Comparison of ENCODE assay signal across 2 cellular contexts in the genomic region with DNA sequence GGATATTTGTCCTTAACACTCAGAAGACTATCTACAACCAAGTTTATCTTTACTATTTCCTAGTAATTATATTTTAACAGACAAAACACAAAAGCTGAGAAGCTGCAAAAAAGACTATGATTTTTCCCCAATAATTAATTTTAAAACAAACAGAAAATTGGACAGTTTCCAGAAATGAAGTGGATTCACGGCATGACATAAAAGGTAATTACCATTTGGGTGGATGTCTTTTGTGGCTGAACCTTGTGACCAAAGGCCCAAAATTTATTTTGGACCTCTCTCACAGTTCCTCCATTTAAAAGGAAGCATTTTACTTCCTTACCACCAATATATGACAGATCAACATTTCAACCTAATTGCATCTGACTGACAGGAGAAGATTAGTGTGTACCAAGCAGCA.
TF ChIP-seq lines count a peak whose summit lies in the region.

No MANE protein-coding gene starts in this region.

TF ChIP-seq in HEK293, 187 proteins besides CTCF, POLR2A, EP300 and RAD21 (continued from another document):
- TF ChIP-seq ZNF19 (tag by site-specific recombination; IDR thresholded peaks at IDR 0.05; ENCODE audit: low read depth) (no peak), ZNF548 (tag by site-specific recombination; IDR thresholded peaks at IDR 0.05) (no peak), ZNF16 (tag by site-specific recombination; IDR thresholded peaks at IDR 0.05; ENCODE audit: low read depth) (no peak), ZNF350 (tag by site-specific recombination; IDR thresholded peaks at IDR 0.05) (peak; percentile 65), ZNF341 (tag by site-specific recombination; IDR thresholded peaks at IDR 0.05; ENCODE audit: low read depth) (no peak)
- TF ChIP-seq, protein P1, sequence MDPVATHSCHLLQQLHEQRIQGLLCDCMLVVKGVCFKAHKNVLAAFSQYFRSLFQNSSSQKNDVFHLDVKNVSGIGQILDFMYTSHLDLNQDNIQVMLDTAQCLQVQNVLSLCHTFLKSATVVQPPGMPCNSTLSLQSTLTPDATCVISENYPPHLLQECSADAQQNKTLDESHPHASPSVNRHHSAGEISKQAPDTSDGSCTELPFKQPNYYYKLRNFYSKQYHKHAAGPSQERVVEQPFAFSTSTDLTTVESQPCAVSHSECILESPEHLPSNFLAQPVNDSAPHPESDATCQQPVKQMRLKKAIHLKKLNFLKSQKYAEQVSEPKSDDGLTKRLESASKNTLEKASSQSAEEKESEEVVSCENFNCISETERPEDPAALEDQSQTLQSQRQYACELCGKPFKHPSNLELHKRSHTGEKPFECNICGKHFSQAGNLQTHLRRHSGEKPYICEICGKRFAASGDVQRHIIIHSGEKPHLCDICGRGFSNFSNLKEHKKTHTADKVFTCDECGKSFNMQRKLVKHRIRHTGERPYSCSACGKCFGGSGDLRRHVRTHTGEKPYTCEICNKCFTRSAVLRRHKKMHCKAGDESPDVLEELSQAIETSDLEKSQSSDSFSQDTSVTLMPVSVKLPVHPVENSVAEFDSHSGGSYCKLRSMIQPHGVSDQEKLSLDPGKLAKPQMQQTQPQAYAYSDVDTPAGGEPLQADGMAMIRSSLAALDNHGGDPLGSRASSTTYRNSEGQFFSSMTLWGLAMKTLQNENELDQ (tag by site-specific recombination; IDR thresholded peaks at IDR 0.05; ENCODE audit: low read depth) = no peak

TF ChIP-seq in GM12878, 131 proteins besides CTCF, POLR2A, EP300 and RAD21 (continued from another document):
- TF ChIP-seq, protein P2, sequence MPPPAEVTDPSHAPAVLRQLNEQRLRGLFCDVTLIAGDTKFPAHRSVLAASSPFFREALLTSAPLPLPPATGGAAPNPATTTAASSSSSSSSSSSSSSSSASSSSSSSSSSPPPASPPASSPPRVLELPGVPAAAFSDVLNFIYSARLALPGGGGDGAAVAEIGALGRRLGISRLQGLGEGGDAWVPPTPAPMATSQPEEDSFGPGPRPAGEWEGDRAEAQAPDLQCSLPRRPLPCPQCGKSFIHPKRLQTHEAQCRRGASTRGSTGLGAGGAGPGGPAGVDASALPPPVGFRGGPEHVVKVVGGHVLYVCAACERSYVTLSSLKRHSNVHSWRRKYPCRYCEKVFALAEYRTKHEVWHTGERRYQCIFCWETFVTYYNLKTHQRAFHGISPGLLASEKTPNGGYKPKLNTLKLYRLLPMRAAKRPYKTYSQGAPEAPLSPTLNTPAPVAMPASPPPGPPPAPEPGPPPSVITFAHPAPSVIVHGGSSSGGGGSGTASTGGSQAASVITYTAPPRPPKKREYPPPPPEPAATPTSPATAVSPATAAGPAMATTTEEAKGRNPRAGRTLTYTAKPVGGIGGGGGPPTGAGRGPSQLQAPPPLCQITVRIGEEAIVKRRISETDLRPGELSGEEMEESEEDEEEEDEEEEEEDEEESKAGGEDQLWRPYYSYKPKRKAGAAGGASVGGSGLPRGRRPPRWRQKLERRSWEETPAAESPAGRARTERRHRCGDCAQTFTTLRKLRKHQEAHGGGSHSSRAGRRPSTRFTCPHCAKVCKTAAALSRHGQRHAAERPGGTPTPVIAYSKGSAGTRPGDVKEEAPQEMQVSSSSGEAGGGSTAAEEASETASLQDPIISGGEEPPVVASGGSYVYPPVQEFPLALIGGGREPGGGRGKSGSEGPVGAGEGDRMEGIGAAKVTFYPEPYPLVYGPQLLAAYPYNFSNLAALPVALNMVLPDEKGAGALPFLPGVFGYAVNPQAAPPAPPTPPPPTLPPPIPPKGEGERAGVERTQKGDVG (CRISPR knock-in tag; IDR thresholded peaks at IDR 0.05) = no peak
- TF ChIP-seq MYB (IDR thresholded peaks at IDR 0.05; ENCODE audit: borderline replicate concordance, low read depth, low read length) (no peak), NRF1 (conservative IDR thresholded peaks at IDR 0.05; ENCODE audit: low read depth, low read length) (no peak), ETV6 (conservative IDR thresholded peaks at IDR 0.05 in 1 of 2, IDR thresholded peaks at IDR 0.05 in 1 of 2; ENCODE audit: borderline replicate concordance in 1 of 2, low read depth in 1 of 2) (no peak), IRF4 (IDR thresholded peaks at IDR 0.05; ENCODE audit: low read depth, low read length) (no peak)
TF ChIP-seq in GM12878: peak in this region for 0.
